ENCODE assay signal across 14 cellular contexts in the genomic region with DNA sequence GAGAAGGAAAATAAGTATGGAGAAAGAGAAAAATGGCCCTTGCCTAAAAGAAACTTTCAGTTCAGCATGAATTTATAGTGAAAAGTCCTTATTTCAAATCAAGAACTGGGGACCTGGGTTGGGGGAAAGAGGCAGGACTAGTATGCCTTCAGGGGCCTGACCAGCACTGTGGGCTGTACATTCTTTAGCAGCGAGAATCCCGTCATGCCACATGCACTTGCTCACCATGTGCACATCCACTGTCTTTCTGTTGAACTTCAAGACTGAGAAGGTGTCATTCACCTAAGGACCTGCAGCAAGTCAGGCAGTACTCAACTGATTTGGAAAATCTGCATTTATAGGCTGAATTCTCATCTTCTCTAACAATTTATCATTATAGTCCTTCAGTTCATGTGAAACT. TPM values are rescaled to one million over a fixed set of nuclear protein-coding genes. Genes with fewer than 3 reads are reported as not detected.
DNase-seq lines count a peak whose midpoint lies in the region; ATAC-seq and TF ChIP-seq lines count a peak whose summit lies in the region.
"Had no signal": no experiment of that assay in that cellular context is flagged by ENCODE, and none has a peak within 500 bp of the region (broad histone marks: within the 10 kb centered on the region; RNA-seq: fewer than 3 reads in every experiment).

No MANE protein-coding gene starts in this region.

- no peaks in the 10 kb centered on the region for H3F3A ChIP-seq in PC-3 (ENCODE audit: low read length, unreplicated experiment)

- H3K4me2 ChIP-seq in mammary epithelial cell (ENCODE audit: insufficient read depth, low read depth, low read length), result no peak overlapping the region
- no peak overlapping the region for H3K4me2 ChIP-seq in PC-3 (ENCODE audit: low read length)

- dilution Hi-C loops in mammary epithelial cell (cut with HindIII; ENCODE audit: low sequenced_read_pairs), result no loop called here

- no peaks in the 10 kb centered on the region for H3K79me2 ChIP-seq in mammary epithelial cell (ENCODE audit: insufficient read depth, low read length)
- H3K79me2 ChIP-seq in PC-3 (ENCODE audit: low read length), result no peaks in the 10 kb centered on the region

- H3K36me3 ChIP-seq in mammary epithelial cell (ENCODE audit: insufficient read depth, low read length) (no peaks in the 10 kb centered on the region), breast epithelium (no peaks in the 10 kb centered on the region), PC-3 (ENCODE audit: low read depth, low read length) (no peaks in the 10 kb centered on the region), kidney epithelial cell (ENCODE audit: control insufficient read depth, insufficient read depth, low read length) (no peaks in the 10 kb centered on the region)
- H3K36me3 ChIP-seq: MG63, SJCRH30 had no signal

- H3K4me3 Mint-ChIP-seq in stimulated activated effector memory CD8-positive, alpha-beta T cell treated with anti-CD3 and anti-CD28 coated beads, Interleukin-12 subunit alpha, Interleukin-12 subunit beta, amount 100 ng/mL, for 72 hours, result no peak overlapping the region

- 58% methylated on average over 2 of the region's 2 CpGs for WGBS in mammary epithelial cell (ENCODE audit: low coverage, missing lambda C conversion rate)

- H2AFZ ChIP-seq in mammary epithelial cell (ENCODE audit: low read depth, low read length) (no peak overlapping the region), PC-3 (ENCODE audit: low read length) (no peak overlapping the region)

- BruUV-seq in mammary epithelial cell (replicated peaks; lab: Mats Ljungman, UMichigan) (no TSS peak), PC-3 (replicated peaks; lab: Mats Ljungman, UMichigan) (no TSS peak)

- no peak for TF ChIP-seq POLR2A in breast epithelium (IDR thresholded peaks at IDR 0.05)

- CTCF ChIA-PET in mammary epithelial cell (lab: Charles Lee; ENCODE audit: low non-redundant PET) (no interaction called here), PC-3 (lab: Charles Lee) (interaction anchor here (0.6 kb wide), 1 partner anchor 20 kb away, joined by 3 read pairs; no protein-coding TSS in a partner anchor)

- POLR2A ChIA-PET in PC-3 (lab: Charles Lee; ENCODE audit: unreplicated experiment), result no interaction called here

- H3K4me3 ChIP-seq in mammary epithelial cell (replicated peaks in 1 of 3; ENCODE audit: insufficient read depth in 1 of 3, low read depth in 2 of 3, low read length in 3 of 3), result no peak overlapping the region
- H3K4me3 ChIP-seq in breast epithelium, result no peak overlapping the region
- H3K4me3 ChIP-seq in PC-3 (ENCODE audit: low read length), result no peak overlapping the region
- H3K4me3 ChIP-seq in kidney epithelial cell (ENCODE audit: low read depth, low read length), result no peak overlapping the region
- H3K4me3 ChIP-seq: MG63, SJCRH30 had no signal

- intact Hi-C loops in mammary epithelial cell (cut with micrococcal nuclease), result loop anchor here (2.0 kb wide), 1 partner anchor 20 kb away; no protein-coding TSS in a partner anchor
- intact Hi-C loops in breast epithelium (cut with DNase I; ENCODE audit: low total_unique reads), result no loop called here
- intact Hi-C loops in PC-3 (cut with micrococcal nuclease), result no loop called here

- H3K9ac ChIP-seq in mammary epithelial cell (ENCODE audit: insufficient read depth, low read length) (no peak overlapping the region), PC-3 (ENCODE audit: low read length) (no peak overlapping the region)

- DNase-seq in mammary epithelial cell (peak; percentile 36), breast epithelium (ENCODE audit: low spot score in 2 of 2) (no peak), PC-3 (peak; percentile 53), kidney epithelial cell (ENCODE audit: low read depth) (peak; percentile 23), globus pallidus (ENCODE audit: low spot score) (no peak), SIG-M5 treated with dmso at 0.1 percent for 504 hours (lab: John Stamatoyannopoulos, UW; ENCODE audit: unreplicated experiment) (no peak), NCI-H526 (lab: John Stamatoyannopoulos, UW) (no peak)
- no peak for DNase-seq in stimulated activated effector memory CD8-positive, alpha-beta T cell treated with anti-CD3 and anti-CD28 coated beads, Interleukin-12 subunit alpha, Interleukin-12 subunit beta, amount 100 ng/mL, for 72 hours (ENCODE audit: low spot score in 2 of 2)
- DNase-seq: AML-193, MG63, NCI-H1092, NCI-H345, NCI-H69, SJCRH30 had no signal

- peaks cover 8% of the 10 kb centered on the region for H3K4me1 ChIP-seq in mammary epithelial cell (ENCODE audit: insufficient read depth, low read length)
- H3K4me1 ChIP-seq in breast epithelium, result no peaks in the 10 kb centered on the region
- no peaks in the 10 kb centered on the region; the same call in 1 of the 2 replicates for H3K4me1 ChIP-seq in PC-3 (ENCODE audit: insufficient read depth, low read length)
- H3K4me1 ChIP-seq: SJCRH30 had no signal

- H3K27ac ChIP-seq in mammary epithelial cell (ENCODE audit: insufficient read depth, low read depth, low read length) (no peak overlapping the region), breast epithelium (no peak overlapping the region), PC-3 (ENCODE audit: low read length) (no peak overlapping the region)
- H3K27ac ChIP-seq: SJCRH30 had no signal

- peak overlapping the region; percentile 7 for H3K27ac Mint-ChIP-seq in stimulated activated effector memory CD8-positive, alpha-beta T cell treated with anti-CD3 and anti-CD28 coated beads, Interleukin-12 subunit alpha, Interleukin-12 subunit beta, amount 100 ng/mL, for 72 hours

- H3K9me3 ChIP-seq in mammary epithelial cell (replicated peaks; ENCODE audit: insufficient read depth, low read length) (no peaks in the 10 kb centered on the region), breast epithelium (no peaks in the 10 kb centered on the region), PC-3 (ENCODE audit: low read length) (no peaks in the 10 kb centered on the region)
- H3K9me3 ChIP-seq: MG63, SJCRH30 had no signal

- no peaks in the 10 kb centered on the region for H3K27me3 ChIP-seq in mammary epithelial cell (ENCODE audit: insufficient read depth, low read length)
- H3K27me3 ChIP-seq in breast epithelium, result no peaks in the 10 kb centered on the region
- H3K27me3 ChIP-seq in PC-3 (ENCODE audit: low read length), result no peaks in the 10 kb centered on the region
- no peaks in the 10 kb centered on the region for H3K27me3 ChIP-seq in kidney epithelial cell (ENCODE audit: control insufficient read depth, insufficient read depth, low read length)
- H3K27me3 ChIP-seq: SJCRH30 had no signal

- no peaks in the 10 kb centered on the region for H3K9me3 Mint-ChIP-seq in stimulated activated effector memory CD8-positive, alpha-beta T cell treated with anti-CD3 and anti-CD28 coated beads, Interleukin-12 subunit alpha, Interleukin-12 subunit beta, amount 100 ng/mL, for 72 hours

- in situ Hi-C loops in mammary epithelial cell (cut with MboI; ENCODE audit: low sequenced_read_pairs in 2 of 2), result no loop called here

- peaks cover 11% of the 10 kb centered on the region for H3K4me1 Mint-ChIP-seq in stimulated activated effector memory CD8-positive, alpha-beta T cell treated with anti-CD3 and anti-CD28 coated beads, Interleukin-12 subunit alpha, Interleukin-12 subunit beta, amount 100 ng/mL, for 72 hours

- H3K36me3 Mint-ChIP-seq in stimulated activated effector memory CD8-positive, alpha-beta T cell treated with anti-CD3 and anti-CD28 coated beads, Interleukin-12 subunit alpha, Interleukin-12 subunit beta, amount 100 ng/mL, for 72 hours, result peaks cover 82% of the 10 kb centered on the region

- no peaks in the 10 kb centered on the region for H3K9me2 ChIP-seq in PC-3 (replicated peaks; ENCODE audit: low read length)

- TF ChIP-seq CTCF in mammary epithelial cell (conservative IDR thresholded peaks at IDR 0.05 in 1 of 2, IDR thresholded peaks at IDR 0.05 in 1 of 2; ENCODE audit: extremely low read depth in 1 of 2, insufficient read depth in 1 of 2, low read depth in 1 of 2, low read length in 2 of 2) (no peak), breast epithelium (IDR thresholded peaks at IDR 0.05) (no peak), PC-3 (conservative IDR thresholded peaks at IDR 0.05; ENCODE audit: low read depth, low read length) (no peak), kidney epithelial cell (IDR thresholded peaks at IDR 0.05; ENCODE audit: insufficient read depth, low read length, poor library complexity, severe bottlenecking) (no peak)

- peak; percentile 41; the same call in 1 of the 2 replicates for ATAC-seq in PC-3
- no peak for ATAC-seq in stimulated activated effector memory CD8-positive, alpha-beta T cell treated with anti-CD3 and anti-CD28 coated beads, Interleukin-12 subunit alpha, Interleukin-12 subunit beta, amount 100 ng/mL, for 72 hours

- H4K20me1 ChIP-seq in mammary epithelial cell (ENCODE audit: insufficient read depth, low read length), result no peaks in the 10 kb centered on the region
- no peaks in the 10 kb centered on the region for H4K20me1 ChIP-seq in PC-3 (ENCODE audit: low read length)

RNA-seq across cellular contexts. Expression of gene RAB35, which starts 50.2 kb away (rescaled TPM):
- 10 to 100 TPM; 19.3 to 60.4 TPM for total RNA-seq in mammary epithelial cell
- polyA plus RNA-seq in mammary epithelial cell, result 39.4 TPM
- 70.6 TPM for polyA minus RNA-seq in mammary epithelial cell
- total RNA-seq in breast epithelium, result 10 to 100 TPM; 23.3 to 26.8 (median 26.2) TPM
- 52.8 and 64.1 TPM in 2 replicates for total RNA-seq in PC-3 (2014; rRNA removed)
- 29.3 and 32.8 TPM in 2 replicates for total RNA-seq in kidney epithelial cell

Comparison
In these comparisons a context has a peak if more than half of its experiments do, and no peak if none do; other contexts are left out.
1. DNase-seq: peak in mammary epithelial cell (single experiment), PC-3 (single experiment) and kidney epithelial cell (single experiment); none in breast epithelium (0 of 2), stimulated activated effector memory CD8-positive, alpha-beta T cell treated with anti-CD3 and anti-CD28 coated beads, Interleukin-12 subunit alpha, Interleukin-12 subunit beta, amount 100 ng/mL, for 72 hours (0 of 2), globus pallidus (single experiment), SIG-M5 treated with dmso at 0.1 percent for 504 hours (single experiment) and NCI-H526 (0 of 2).